Comparison of ENCODE assay signal across 9 cellular contexts in genomic region chrX:108001218-108001814, GRCh38. TPM values are rescaled to one million over a fixed set of nuclear protein-coding genes. Genes with fewer than 3 reads are reported as not detected.
DNase-seq lines count a peak whose midpoint lies in the region; ATAC-seq, FAIRE-seq and TF ChIP-seq lines count a peak whose summit lies in the region.
"Had no signal": no experiment of that assay in that cellular context is flagged by ENCODE, and none has a peak within 500 bp of the region (broad histone marks: within the 10 kb centered on the region; RNA-seq: fewer than 3 reads in every experiment).

No MANE protein-coding gene starts in this region.

- no peaks in the 10 kb centered on the region for H3K4me1 ChIP-seq in HepG2 (ENCODE audit: insufficient read depth, low read length)

- CTCF ChIA-PET in activated naive CD4-positive, alpha-beta T cell treated with anti-CD3 and anti-CD28 coated beads for 36 hours (lab: Charles Lee), result interaction anchor here (0.7 to 1.9 kb wide), 4 partner anchors 11 to 360 kb away, joined by 3 to 11 read pairs (median 4); no protein-coding TSS in a partner anchor
- CTCF ChIA-PET in HepG2 (lab: Yijun Ruan, JAX; ENCODE audit: low intra/inter-chr PET ratio, low total read pairs), result no interaction called here

- H2AFZ ChIP-seq in HepG2 (ENCODE audit: low read length), result no peak overlapping the region

- H3K36me3 Mint-ChIP-seq in activated naive CD4-positive, alpha-beta T cell treated with anti-CD3 and anti-CD28 coated beads for 36 hours (ENCODE audit: low read depth), result no peaks in the 10 kb centered on the region

- H3K27ac Mint-ChIP-seq in activated naive CD4-positive, alpha-beta T cell treated with anti-CD3 and anti-CD28 coated beads for 36 hours, result peak overlapping the region; percentile 30

- FAIRE-seq in HepG2 (lab: Jason Lieb, UNC), result peak; percentile 42
- FAIRE-seq: TTC549 had no signal

- H3K9ac ChIP-seq in HepG2 (ENCODE audit: insufficient read depth, low read depth, low read length), result no peak overlapping the region

- WGBS in HepG2 (ENCODE audit: low lambda C conversion rate), result 0% methylated on average over 6 of the region's 11 CpGs

- no peak overlapping the region for H3K27ac ChIP-seq in HepG2 (ENCODE audit: extremely low read length, insufficient read depth, low read length)

- peak; percentile 57 for TF ChIP-seq CTCF in HepG2 (CRISPR knock-in tag; IDR thresholded peaks at IDR 0.05)

- H3K4me1 Mint-ChIP-seq in activated naive CD4-positive, alpha-beta T cell treated with anti-CD3 and anti-CD28 coated beads for 36 hours (ENCODE audit: low read depth), result peaks cover 5% of the 10 kb centered on the region

- H3K27me3 ChIP-seq in HepG2 (ENCODE audit: control insufficient read depth in 1 of 2, insufficient read depth in 2 of 2, low read length in 2 of 2), result no peaks in the 10 kb centered on the region

- H3K9me3 Mint-ChIP-seq in activated naive CD4-positive, alpha-beta T cell treated with anti-CD3 and anti-CD28 coated beads for 36 hours, result peaks cover 7% of the 10 kb centered on the region

- ATAC-seq in GM18498 (IDR thresholded peaks at IDR 0.05; ENCODE audit: unreplicated experiment), result peak; percentile 95
- ATAC-seq in HG02973 (IDR thresholded peaks at IDR 0.05; ENCODE audit: unreplicated experiment), result peak; percentile 86
- ATAC-seq in HepG2, result peak; percentile 85
- no peak for ATAC-seq in GM21447 (IDR thresholded peaks at IDR 0.05; ENCODE audit: unreplicated experiment)

- H3K36me3 ChIP-seq in HepG2 (replicated peaks in 1 of 2; ENCODE audit: control insufficient read depth in 1 of 2, insufficient read depth in 2 of 2, low read length in 2 of 2), result no peaks in the 10 kb centered on the region

- in situ Hi-C loops in HepG2 (cut with HindIII; ENCODE audit: extremely low pct_ligation_motif_present, low pct_unique_long_range_greater_than_20kb), result no loop called here

- H3K27me3 Mint-ChIP-seq in activated naive CD4-positive, alpha-beta T cell treated with anti-CD3 and anti-CD28 coated beads for 36 hours (ENCODE audit: low read depth), result no peaks in the 10 kb centered on the region

- no peak for TF ChIP-seq RAD21 in HepG2 (CRISPR knock-in tag; IDR thresholded peaks at IDR 0.05)

- TF ChIP-seq EP300 in HepG2 (IDR thresholded peaks at IDR 0.05; ENCODE audit: low read depth in 2 of 2, low read length in 2 of 2) (no peak), HepG2 (CRISPR knock-in tag; IDR thresholded peaks at IDR 0.05; ENCODE audit: borderline replicate concordance) (no peak)

- no peaks in the 10 kb centered on the region for H4K20me1 ChIP-seq in HepG2 (ENCODE audit: insufficient read depth, low read length)

- no peak overlapping the region for H3K4me3 Mint-ChIP-seq in activated naive CD4-positive, alpha-beta T cell treated with anti-CD3 and anti-CD28 coated beads for 36 hours

- TF ChIP-seq POLR2A in HepG2 (IDR thresholded peaks at IDR 0.05; ENCODE audit: insufficient read depth in 1 of 2, low read depth in 2 of 2, low read length in 2 of 2), result no peak

- no TSS peak for BruUV-seq in HepG2 (replicated peaks; lab: Mats Ljungman, UMichigan)

- no peaks in the 10 kb centered on the region for H3K79me2 ChIP-seq in HepG2 (ENCODE audit: insufficient read depth, low read length)

- intact Hi-C loops in activated naive CD4-positive, alpha-beta T cell treated with anti-CD3 and anti-CD28 coated beads for 36 hours (cut with micrococcal nuclease), result loop anchor here (1.0 to 2.0 kb wide), 4 partner anchors 71 to 463 kb away; partner anchors contain the start of gene NCBP2L
- intact Hi-C loops in HepG2 (cut with micrococcal nuclease; ENCODE audit: unreplicated experiment), result no loop called here

- H3K4me3 ChIP-seq in HepG2 (replicated peaks in 1 of 3; ENCODE audit: insufficient read depth in 1 of 3, low read depth in 2 of 3, low read length in 3 of 3), result no peak overlapping the region

- H3K4me2 ChIP-seq in HepG2 (ENCODE audit: low read depth, low read length), result peak overlapping the region; percentile 36; the same call in 1 of the 2 replicates

- DNase-seq in COLO668 (lab: John Stamatoyannopoulos, UW; ENCODE audit: unreplicated experiment), result peak; percentile 55
- peak; percentile 36 for DNase-seq in NCI-H2029 (lab: John Stamatoyannopoulos, UW)
- DNase-seq in activated naive CD4-positive, alpha-beta T cell treated with anti-CD3 and anti-CD28 coated beads for 36 hours, result peak; percentile 37
- DNase-seq in HepG2 (ENCODE audit: low spot score), result peak; percentile 11
- DNase-seq in activated gamma-delta T cell (lab: John Stamatoyannopoulos, UW), result no peak

- POLR2A ChIA-PET in HepG2 (lab: Yijun Ruan, JAX), result no interaction called here

- no peaks in the 10 kb centered on the region for H3K9me3 ChIP-seq in HepG2 (ENCODE audit: low read length)

TF ChIP-seq in HepG2, 621 proteins besides CTCF, POLR2A, EP300 and RAD21 (continues in another document):
- TF ChIP-seq ZNF10 (CRISPR knock-in tag; IDR thresholded peaks at IDR 0.05; ENCODE audit: borderline replicate concordance, low read depth) (no peak), PAF1 (CRISPR knock-in tag; IDR thresholded peaks at IDR 0.05) (no peak), CREBL2 (CRISPR knock-in tag; IDR thresholded peaks at IDR 0.05; ENCODE audit: borderline replicate concordance) (no peak), ZFY (CRISPR knock-in tag; IDR thresholded peaks at IDR 0.05) (no peak), MNT (IDR thresholded peaks at IDR 0.05) (no peak), TGIF2 (CRISPR knock-in tag; IDR thresholded peaks at IDR 0.05) (no peak)

RNA-seq across cellular contexts. Expression of gene TEX13B, which starts 19.1 kb away (rescaled TPM):
- not detected for total RNA-seq in activated naive CD4-positive, alpha-beta T cell treated with anti-CD3 and anti-CD28 coated beads for 36 hours
- not detected in 2 replicates for total RNA-seq in HepG2 (2016; rRNA removed; fragmentation: Illumina TruSeq; extraction: Trizol)
- total RNA-seq in HepG2 (2016; cell fraction: cytosol; rRNA removed; fragmentation: Illumina TruSeq; extraction: Trizol; ENCODE audit: low read depth), result not detected in 2 replicates
- total RNA-seq in HepG2 (2016; cell fraction: insoluble cytoplasmic fraction; rRNA removed; fragmentation: Illumina TruSeq; extraction: Trizol), result not detected in 2 replicates
- not detected in 2 replicates for total RNA-seq in HepG2 (2016; cell fraction: membrane; rRNA removed; fragmentation: Illumina TruSeq; extraction: Trizol)
- not detected in 2 replicates for total RNA-seq in HepG2 (2016; cell fraction: nucleus; rRNA removed; fragmentation: Illumina TruSeq; extraction: Trizol)
- polyA plus RNA-seq in HepG2 (2011; rRNA removed), result not detected in 2 replicates
- polyA plus RNA-seq in HepG2 (2011; cell fraction: cytosol; rRNA removed), result not detected in 2 replicates
- polyA plus RNA-seq in HepG2 (2011; cell fraction: nucleus; rRNA removed), result not detected in 2 replicates
- polyA plus RNA-seq in HepG2 (2012), result not detected in 2 replicates
- polyA plus RNA-seq in HepG2 (2016; cell fraction: cytosol; fragmentation: Illumina TruSeq; extraction: Trizol; ENCODE audit: low read depth), result not detected in 2 replicates
- not detected in 2 replicates for polyA plus RNA-seq in HepG2 (2016; cell fraction: insoluble cytoplasmic fraction; fragmentation: Illumina TruSeq; extraction: Trizol; ENCODE audit: low read depth)
- polyA plus RNA-seq in HepG2 (2016; cell fraction: membrane; fragmentation: Illumina TruSeq; extraction: Trizol; ENCODE audit: low read depth), result not detected in 2 replicates
- not detected in 2 replicates for polyA plus RNA-seq in HepG2 (2016; cell fraction: nucleus; fragmentation: Illumina TruSeq; extraction: Trizol; ENCODE audit: insufficient read depth, low read depth)
- polyA minus RNA-seq in HepG2 (2011; rRNA and poly(A)+ RNA removed; ENCODE audit: low replicate concordance), result not detected in 2 replicates
- not detected in 2 replicates for polyA minus RNA-seq in HepG2 (2011; cell fraction: cytosol; rRNA and poly(A)+ RNA removed)
- not detected in 2 replicates for polyA minus RNA-seq in HepG2 (2011; cell fraction: nucleus; rRNA and poly(A)+ RNA removed)

RNA-seq across cellular contexts. Expression of gene VSIG1, which starts 43.5 kb away (rescaled TPM):
- 1 to 10 TPM; 1.6 to 2.4 TPM for total RNA-seq in activated naive CD4-positive, alpha-beta T cell treated with anti-CD3 and anti-CD28 coated beads for 36 hours
- not detected in 2 replicates for total RNA-seq in HepG2 (2016; rRNA removed; fragmentation: Illumina TruSeq; extraction: Trizol)
- not detected in 2 replicates for total RNA-seq in HepG2 (2016; cell fraction: cytosol; rRNA removed; fragmentation: Illumina TruSeq; extraction: Trizol; ENCODE audit: low read depth)
- not detected in 2 replicates for total RNA-seq in HepG2 (2016; cell fraction: insoluble cytoplasmic fraction; rRNA removed; fragmentation: Illumina TruSeq; extraction: Trizol)
- total RNA-seq in HepG2 (2016; cell fraction: membrane; rRNA removed; fragmentation: Illumina TruSeq; extraction: Trizol), result not detected in 2 replicates
- total RNA-seq in HepG2 (2016; cell fraction: nucleus; rRNA removed; fragmentation: Illumina TruSeq; extraction: Trizol), result not detected in 2 replicates
- polyA plus RNA-seq in HepG2 (2011; rRNA removed), result 0.01 TPM in 1 of 2 replicates, not detected in the other
- polyA plus RNA-seq in HepG2 (2011; cell fraction: cytosol; rRNA removed), result not detected in 2 replicates
- polyA plus RNA-seq in HepG2 (2011; cell fraction: nucleus; rRNA removed), result not detected in 2 replicates
- 0.05 TPM in 1 of 2 replicates, not detected in the other for polyA plus RNA-seq in HepG2 (2012)
- polyA plus RNA-seq in HepG2 (2016; cell fraction: cytosol; fragmentation: Illumina TruSeq; extraction: Trizol; ENCODE audit: low read depth), result not detected in 2 replicates
- polyA plus RNA-seq in HepG2 (2016; cell fraction: insoluble cytoplasmic fraction; fragmentation: Illumina TruSeq; extraction: Trizol; ENCODE audit: low read depth), result not detected in 2 replicates
- polyA plus RNA-seq in HepG2 (2016; cell fraction: membrane; fragmentation: Illumina TruSeq; extraction: Trizol; ENCODE audit: low read depth), result not detected in 2 replicates
- polyA plus RNA-seq in HepG2 (2016; cell fraction: nucleus; fragmentation: Illumina TruSeq; extraction: Trizol; ENCODE audit: insufficient read depth, low read depth), result not detected in 2 replicates
- polyA minus RNA-seq in HepG2 (2011; rRNA and poly(A)+ RNA removed; ENCODE audit: low replicate concordance), result not detected in 2 replicates
- not detected in 2 replicates for polyA minus RNA-seq in HepG2 (2011; cell fraction: cytosol; rRNA and poly(A)+ RNA removed)
- polyA minus RNA-seq in HepG2 (2011; cell fraction: nucleus; rRNA and poly(A)+ RNA removed), result not detected in 2 replicates
